In genomic region chr7:1473864-1474512, GRCh38 we compare ENCODE assay signal across 8 cellular contexts. TPM values are rescaled to one million over a fixed set of nuclear protein-coding genes. Genes with fewer than 3 reads are reported as not detected.
DNase-seq lines count a peak whose midpoint lies in the region; ATAC-seq and TF ChIP-seq lines count a peak whose summit lies in the region.

No MANE protein-coding gene starts in this region.

- H3K9me3 Mint-ChIP-seq in Caco-2 (ENCODE audit: unreplicated experiment): no peaks in the 10 kb centered on the region

- H3K4me3 Mint-ChIP-seq in Caco-2 (ENCODE audit: unreplicated experiment): no peak overlapping the region

- TF ChIP-seq CTCF in Caco-2 (IDR thresholded peaks at IDR 0.05; ENCODE audit: insufficient read depth in 1 of 2, low read depth in 1 of 2, low read length in 1 of 2, severe bottlenecking in 1 of 2, unreplicated experiment in 1 of 2): peak; percentile 85 to 91

- H3K27ac Mint-ChIP-seq in Caco-2 (ENCODE audit: unreplicated experiment): no peak overlapping the region

- POLR2A ChIA-PET in Caco-2 (lab: Charles Lee): interaction anchor here (0.6 kb wide), 1 partner anchor 16 kb away, joined by 3 read pairs; no protein-coding TSS in a partner anchor

- ATAC-seq in HG02885 (IDR thresholded peaks at IDR 0.05; ENCODE audit: poor library complexity, unreplicated experiment) (peak; percentile 76), HG02840 (IDR thresholded peaks at IDR 0.05; ENCODE audit: low FRiP score, unreplicated experiment) (no peak)

- H3K4me3 ChIP-seq in Caco-2 (ENCODE audit: low read depth, low read length): no peak overlapping the region

- H3K9me3 ChIP-seq in Caco-2: no peaks in the 10 kb centered on the region

- no peaks in the 10 kb centered on the region for H3K4me1 Mint-ChIP-seq in Caco-2 (ENCODE audit: low read depth, unreplicated experiment)

- peaks cover 48% of the 10 kb centered on the region for H3K36me3 Mint-ChIP-seq in Caco-2 (ENCODE audit: insufficient read depth, unreplicated experiment)

- CTCF ChIA-PET in Caco-2 (lab: Charles Lee): interaction anchor here (0.5 to 1.3 kb wide), 8 partner anchors 17 to 633 kb away, joined by 3 to 7 read pairs (median 4); no protein-coding TSS in a partner anchor

- H3K27me3 Mint-ChIP-seq in Caco-2 (ENCODE audit: insufficient read depth, unreplicated experiment): no peaks in the 10 kb centered on the region

- no TSS peak for BruUV-seq in Caco-2 (replicated peaks; lab: Mats Ljungman, UMichigan)

- H3K27me3 ChIP-seq in Caco-2 (replicated peaks; ENCODE audit: control insufficient read depth, insufficient read depth, low read length): no peaks in the 10 kb centered on the region

- H3K4me1 ChIP-seq in Caco-2: peaks cover 3% of the 10 kb centered on the region

- intact Hi-C loops in Caco-2 (cut with micrococcal nuclease; ENCODE audit: unreplicated experiment): no loop called here

- DNase-seq in Caco-2 (peak; percentile 89 to 91), NCI-H524 (lab: John Stamatoyannopoulos, UW) (peak; percentile 38 to 72), cerebellar cortex (ENCODE audit: low spot score) (peak; percentile 87), kidney tubule cell (ENCODE audit: low spot score) (peak; percentile 85)
- DNase-seq in activated CD4-positive, alpha-beta T cell treated with anti-CD3 and anti-CD28 coated beads for 4 hours: peak; percentile 79 to 83
- DNase-seq in stimulated activated CD4-positive, alpha-beta T cell treated with anti-CD3 and anti-CD28 coated beads, Interleukin-2, amount 100 ng/mL, for 4 hours (ENCODE audit: low read depth): peak; percentile 76

- H3K36me3 ChIP-seq in Caco-2 (ENCODE audit: control insufficient read depth, insufficient read depth, low read length): no peaks in the 10 kb centered on the region; the same call in 1 of the 2 replicates

RNA-seq across cellular contexts. Expression of gene MICALL2, which starts 14.7 kb away (rescaled TPM):
- 14.7 and 15.4 TPM in 2 replicates for total RNA-seq in Caco-2 (2022)

RNA-seq across cellular contexts. Expression of gene INTS1, which starts 30.2 kb away (rescaled TPM):
- 122 and 124 TPM in 2 replicates for total RNA-seq in Caco-2 (2022)

RNA-seq across cellular contexts. Expression of gene MAFK, which starts 56.5 kb away (rescaled TPM):
- 30.0 and 33.3 TPM in 2 replicates for total RNA-seq in Caco-2 (2022)
